6 cellular contexts compared by ENCODE assay signal in genomic region chr6:35468980-35469710, GRCh38. TPM values are rescaled to one million over a fixed set of nuclear protein-coding genes. Genes with fewer than 3 reads are reported as not detected.
DNase-seq lines count a peak whose midpoint lies in the region; ATAC-seq and TF ChIP-seq lines count a peak whose summit lies in the region.

No MANE protein-coding gene starts in this region.

- 1% methylated on average over 18 of the region's 37 CpGs for WGBS in SK-N-SH (ENCODE audit: low lambda C conversion rate)
- WGBS in aorta, 2 donors: 1% methylated on average over 37 of the region's 37 CpGs

- DNase-seq in SK-N-SH (no peak), aorta (no peak), HuH-7.5 (ENCODE audit: low spot score) (no peak), Ammon's horn (ENCODE audit: low spot score) (no peak)

- H3K9me3 ChIP-seq in SK-N-SH (no peaks in the 10 kb centered on the region), iPS-18c (ENCODE audit: control insufficient read depth, insufficient read depth, low read length) (no peaks in the 10 kb centered on the region), aorta (ENCODE audit: control insufficient read depth, low read length) (no peaks in the 10 kb centered on the region)

- peak overlapping the region; percentile 85 to 89 for H3K27ac ChIP-seq in SK-N-SH (ENCODE audit: low read depth in 2 of 2, low read length in 1 of 2)
- H3K27ac ChIP-seq in aorta (ENCODE audit: low read depth in 1 of 2, low read length in 2 of 2): peak overlapping the region in 1 of 2 donors; percentile 8

- TF ChIP-seq EP300 in SK-N-SH (IDR thresholded peaks at IDR 0.05; ENCODE audit: borderline replicate concordance in 1 of 2, low read depth in 1 of 2, low read length in 1 of 2): no peak

- H3K4me3 ChIP-seq in SK-N-SH (ENCODE audit: low read depth in 2 of 2, low read length in 1 of 2) (peak overlapping the region; percentile 67 to 90), iPS-18c (ENCODE audit: insufficient read depth, low read depth, low read length) (peak overlapping the region; percentile 100), aorta (ENCODE audit: low read length in 2 of 2) (peak overlapping the region; percentile 31 to 60)

- peaks cover 47% of the 10 kb centered on the region for H4K20me1 ChIP-seq in SK-N-SH (ENCODE audit: insufficient read depth)

- peaks cover 23 to 26% of the 10 kb centered on the region in 2 experiments; a peak in 3 of 4 replicates for H3K4me1 ChIP-seq in SK-N-SH (ENCODE audit: control insufficient read depth in 1 of 2, insufficient read depth in 2 of 2, low read depth in 1 of 2, low read length in 1 of 2)
- no peaks in the 10 kb centered on the region for H3K4me1 ChIP-seq in aorta (ENCODE audit: control insufficient read depth in 1 of 2, insufficient read depth in 2 of 2, low read length in 2 of 2)

- no peak overlapping the region for H2AFZ ChIP-seq in SK-N-SH (ENCODE audit: low read depth)

- TF ChIP-seq CTCF in SK-N-SH (IDR thresholded peaks at IDR 0.05): no peak

- POLR2A ChIA-PET in SK-N-SH (lab: Yijun Ruan, JAX): interaction anchor here (0.9 to 1.8 kb wide), 3 partner anchors 29 to 127 kb away, joined by 4 to 6 read pairs (median 5); no protein-coding TSS in a partner anchor

- H3K9me2 ChIP-seq in SK-N-SH: no peaks in the 10 kb centered on the region

- intact Hi-C loops in aorta (cut with DNase I): loop anchor here in 1 of 2 donors (1.0 to 2.0 kb wide), 2 partner anchors 28 to 127 kb away; partner anchors contain the start of genes PPARD and TEAD3

- H3K9ac ChIP-seq in SK-N-SH: peak overlapping the region; percentile 95

- H3F3A ChIP-seq in SK-N-SH (replicated peaks; ENCODE audit: insufficient read depth): peaks cover 51% of the 10 kb centered on the region

- ATAC-seq in aorta (ENCODE audit: low FRiP score): peak; percentile 37

- H3K36me3 ChIP-seq in SK-N-SH (replicated peaks in 1 of 2; ENCODE audit: control insufficient read depth in 1 of 2, insufficient read depth in 2 of 2, low read length in 1 of 2) (peaks cover 25 to 38% of the 10 kb centered on the region in 2 experiments), aorta (ENCODE audit: control insufficient read depth in 1 of 2, insufficient read depth in 2 of 2, low read length in 1 of 2) (peaks cover 0 to 3% of the 10 kb centered on the region in 2 donors)

- peaks cover 38% of the 10 kb centered on the region for H3K79me2 ChIP-seq in SK-N-SH (ENCODE audit: insufficient read depth)

- TF ChIP-seq RAD21 in SK-N-SH (IDR thresholded peaks at IDR 0.05; ENCODE audit: low read length): no peak

- peak; percentile 9 for TF ChIP-seq POLR2A in GM18526 (IDR thresholded peaks at IDR 0.05; ENCODE audit: extremely low read depth, insufficient read length)

- CTCF ChIA-PET in SK-N-SH (lab: Yijun Ruan, JAX): interaction anchor here (0.5 to 6.6 kb wide), 10 partner anchors 9 to 269 kb away, joined by 3 to 102 read pairs (median 6); partner anchors contain the start of genes ARMC12, FANCE, PPARD and TEAD3

- H3K27me3 ChIP-seq in SK-N-SH (ENCODE audit: insufficient read depth) (no peaks in the 10 kb centered on the region), aorta (ENCODE audit: control insufficient read depth in 1 of 2, insufficient read depth in 2 of 2, low read length in 1 of 2) (no peaks in the 10 kb centered on the region)

- peak overlapping the region; percentile 90 for H3K4me2 ChIP-seq in SK-N-SH

TF ChIP-seq in SK-N-SH, 30 proteins besides CTCF, POLR2A, EP300 and RAD21:
- TF ChIP-seq TAF1 (IDR thresholded peaks at IDR 0.05; ENCODE audit: borderline replicate concordance, low read depth, low read length) (no peak), RXRA (IDR thresholded peaks at IDR 0.05; ENCODE audit: borderline replicate concordance, low read depth) (no peak), GABPA (IDR thresholded peaks at IDR 0.05; ENCODE audit: low read depth) (no peak), FOSL2 (IDR thresholded peaks at IDR 0.05; ENCODE audit: borderline replicate concordance, low read depth) (no peak), NFIC (IDR thresholded peaks at IDR 0.05; ENCODE audit: borderline replicate concordance) (no peak), PBX3 (IDR thresholded peaks at IDR 0.05) (no peak), REST (IDR thresholded peaks at IDR 0.05; ENCODE audit: low read depth, low read length) (no peak), SIN3A (IDR thresholded peaks at IDR 0.05; ENCODE audit: borderline replicate concordance, low read depth, low read length) (0 out of 2 replicates have a peak, but pooled peaks have one; percentile 9), POLR2AphosphoS5 (IDR thresholded peaks at IDR 0.05; ENCODE audit: low read depth, low read length) (peak; percentile 26; the same call in 1 of the 2 replicates)

RNA-seq across cellular contexts. Expression of gene RPL10A, which starts 0.9 kb away (rescaled TPM):
- polyA plus RNA-seq in SK-N-SH (2012; rRNA removed) (2,393 and 3,548 TPM in 2 replicates), aorta (1,000 to 10,000 TPM; 2,062 to 2,391 TPM)
- polyA plus RNA-seq in SK-N-SH (2012; cell fraction: cytosol; rRNA removed): 2,837 and 3,167 TPM in 2 replicates
- polyA plus RNA-seq in SK-N-SH (2012; cell fraction: nucleus; rRNA removed): 1,325 and 1,532 TPM in 2 replicates
- total RNA-seq in aorta: 100 to 1,000 TPM; 834 to 875 TPM

RNA-seq across cellular contexts. Expression of gene FANCE, which starts 17.0 kb away (rescaled TPM):
- polyA plus RNA-seq in SK-N-SH (2012; rRNA removed): 5.8 and 6.5 TPM in 2 replicates
- polyA plus RNA-seq in SK-N-SH (2012; cell fraction: cytosol; rRNA removed): 4.0 and 5.4 TPM in 2 replicates
- 6.0 and 6.1 TPM in 2 replicates for polyA plus RNA-seq in SK-N-SH (2012; cell fraction: nucleus; rRNA removed)
- 1 to 10 TPM; 4.7 to 5.5 TPM for total RNA-seq in aorta
- polyA plus RNA-seq in aorta: 1 to 10 TPM; 1.3 to 4.4 TPM

RNA-seq across cellular contexts. Expression of gene TEAD3, which starts 27.7 kb away (rescaled TPM):
- polyA plus RNA-seq in SK-N-SH (2012; rRNA removed) (5.2 and 7.1 TPM in 2 replicates), aorta (10 to 100 TPM; 16.7 to 54.2 TPM)
- 3.6 and 6.1 TPM in 2 replicates for polyA plus RNA-seq in SK-N-SH (2012; cell fraction: cytosol; rRNA removed)
- 16.1 and 20.1 TPM in 2 replicates for polyA plus RNA-seq in SK-N-SH (2012; cell fraction: nucleus; rRNA removed)
- total RNA-seq in aorta: 10 to 100 TPM; 43.5 to 78.0 TPM

RNA-seq across cellular contexts. Expression of gene TULP1, which starts 43.6 kb away (rescaled TPM):
- not detected in 2 replicates for polyA plus RNA-seq in SK-N-SH (2012; rRNA removed)
- not detected in 2 replicates for polyA plus RNA-seq in SK-N-SH (2012; cell fraction: cytosol; rRNA removed)
- polyA plus RNA-seq in SK-N-SH (2012; cell fraction: nucleus; rRNA removed): not detected in 2 replicates
- total RNA-seq in aorta: not detected
- 1 to 10 TPM in 1 of 2 donors, not detected in 1; 3.3 TPM for polyA plus RNA-seq in aorta

Comparison
In these comparisons a context has a peak if more than half of its experiments do, and no peak if none do; other contexts are left out.
1. H3K4me3 ChIP-seq: peak in every context shown above with its lines; median percentile 100 in iPS-18c; 78 in SK-N-SH; 46 in aorta.